In the genomic region with DNA sequence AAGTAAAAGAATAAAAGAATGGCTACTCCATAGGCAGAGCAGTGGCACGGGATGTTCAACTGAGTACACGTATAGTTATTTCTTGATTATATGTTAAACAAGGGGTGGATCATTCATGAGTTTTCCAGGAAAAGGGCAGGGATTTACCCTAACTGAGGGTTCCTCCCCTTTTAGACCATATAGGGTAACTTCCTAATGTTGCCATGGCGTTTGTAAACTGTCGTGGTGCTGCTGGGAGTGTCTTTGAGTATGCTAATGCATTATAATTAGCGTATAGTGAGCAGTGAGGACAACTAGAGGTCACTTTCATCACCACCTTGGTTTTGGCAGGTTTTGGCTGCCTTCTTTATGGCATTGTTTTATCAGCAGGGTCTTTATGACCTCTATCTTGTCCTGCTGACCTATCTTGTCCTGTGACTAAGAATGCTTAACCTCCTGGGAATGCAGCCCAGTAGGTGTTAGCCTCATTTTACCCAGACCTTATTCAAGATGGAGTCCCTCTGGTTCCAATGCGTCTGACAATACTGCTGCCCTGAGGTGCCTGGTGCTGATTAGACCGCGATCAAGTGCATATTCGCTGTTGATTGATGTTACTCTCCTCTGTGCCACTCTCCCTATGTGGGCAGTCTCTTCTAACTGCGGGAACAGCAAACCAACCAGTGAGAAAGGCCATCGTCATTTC, we compare ENCODE assay signal across 17 cellular contexts.
DNase-seq lines count a peak whose midpoint lies in the region; ATAC-seq, FAIRE-seq and TF ChIP-seq lines count a peak whose summit lies in the region.
"Had no signal": no experiment of that assay in that cellular context is flagged by ENCODE, and none has a peak within 500 bp of the region (broad histone marks: within the 10 kb centered on the region; RNA-seq: fewer than 3 reads in every experiment).

No MANE protein-coding gene starts in this region.

- FAIRE-seq in H54 (lab: Jason Lieb, UNC) = no peak
- FAIRE-seq: A204.1, GM19239 had no signal

- CTCF ChIA-PET in T-cell (lab: Charles Lee) (no interaction called here), Calu3 (lab: Charles Lee) (no interaction called here)

- no peaks in the 10 kb centered on the region for H3K27me3 Mint-ChIP-seq in activated naive CD8-positive, alpha-beta T cell
- no peaks in the 10 kb centered on the region for H3K27me3 Mint-ChIP-seq in activated naive CD8-positive, alpha-beta T cell treated with anti-CD3 and anti-CD28 coated beads, Interleukin-2, amount 50 U/mL, for 24 hours
- H3K27me3 Mint-ChIP-seq in T-cell = no peaks in the 10 kb centered on the region
- H3K27me3 Mint-ChIP-seq in Calu3 (ENCODE audit: unreplicated experiment) = no peaks in the 10 kb centered on the region

- intact Hi-C loops in Calu3 (cut with micrococcal nuclease; ENCODE audit: unreplicated experiment) = no loop called here

- no TSS peak for BruUV-seq in Calu3 (replicated peaks; lab: Mats Ljungman, UMichigan)

- H3K4me3 Mint-ChIP-seq in activated naive CD8-positive, alpha-beta T cell = no peak overlapping the region
- no peak overlapping the region for H3K4me3 Mint-ChIP-seq in activated naive CD8-positive, alpha-beta T cell treated with anti-CD3 and anti-CD28 coated beads, Interleukin-2, amount 50 U/mL, for 24 hours
- H3K4me3 Mint-ChIP-seq in T-cell = peak overlapping the region in 1 of 3 donors; percentile 63
- H3K4me3 Mint-ChIP-seq in Calu3 (ENCODE audit: low read depth, unreplicated experiment) = no peak overlapping the region

- no peaks in the 10 kb centered on the region for H3K9me3 Mint-ChIP-seq in activated naive CD8-positive, alpha-beta T cell (ENCODE audit: low read depth)
- H3K9me3 Mint-ChIP-seq in activated naive CD8-positive, alpha-beta T cell treated with anti-CD3 and anti-CD28 coated beads, Interleukin-2, amount 50 U/mL, for 24 hours = peaks cover 4% of the 10 kb centered on the region
- H3K9me3 Mint-ChIP-seq in T-cell = no peaks in the 10 kb centered on the region
- H3K9me3 Mint-ChIP-seq in Calu3 (ENCODE audit: low read depth, unreplicated experiment) = no peaks in the 10 kb centered on the region

- TF ChIP-seq CTCF in Calu3 (IDR thresholded peaks at IDR 0.05; ENCODE audit: unreplicated experiment) = no peak

- DNase-seq in activated naive CD8-positive, alpha-beta T cell treated with anti-CD3 and anti-CD28 coated beads, Interleukin-2, amount 50 U/mL, for 24 hours = no peak
- DNase-seq in T-cell (no peak), islet precursor cell (peak; percentile 17), Calu3 (no peak), H54 (ENCODE audit: insufficient read length, low spot score) (no peak)
- DNase-seq in activated CD8-positive, alpha-beta memory T cell treated with anti-CD3 and anti-CD28 coated beads, Interleukin-2, amount 50 U/mL, for 4 hours = no peak
- DNase-seq: DMS 273 treated with DMSO at 0.1 percent for 48 hours, EL, NCI-H1436, NCI-H510A treated with DMSO at 0.1 percent for 48 hours, SHP77 had no signal

- H3K27ac Mint-ChIP-seq in activated naive CD8-positive, alpha-beta T cell = peak overlapping the region; percentile 89
- H3K27ac Mint-ChIP-seq in activated naive CD8-positive, alpha-beta T cell treated with anti-CD3 and anti-CD28 coated beads, Interleukin-2, amount 50 U/mL, for 24 hours = no peak overlapping the region
- H3K27ac Mint-ChIP-seq in T-cell (peak overlapping the region; percentile 61 to 75), Calu3 (ENCODE audit: unreplicated experiment) (no peak overlapping the region)

- peaks cover 5% of the 10 kb centered on the region for H3K36me3 Mint-ChIP-seq in activated naive CD8-positive, alpha-beta T cell
- H3K36me3 Mint-ChIP-seq in activated naive CD8-positive, alpha-beta T cell treated with anti-CD3 and anti-CD28 coated beads, Interleukin-2, amount 50 U/mL, for 24 hours (ENCODE audit: low read depth) = peaks cover 2% of the 10 kb centered on the region
- no peaks in the 10 kb centered on the region for H3K36me3 Mint-ChIP-seq in T-cell
- no peaks in the 10 kb centered on the region for H3K36me3 Mint-ChIP-seq in Calu3 (ENCODE audit: insufficient read depth, unreplicated experiment)

- POLR2A ChIA-PET in T-cell (lab: Charles Lee) = no interaction called here

- ATAC-seq in activated naive CD8-positive, alpha-beta T cell treated with anti-CD3 and anti-CD28 coated beads, Interleukin-2, amount 50 U/mL, for 24 hours = no peak
- ATAC-seq in T-cell (replicated peaks in 1 of 4) (no peak), GM18505 (IDR thresholded peaks at IDR 0.05; ENCODE audit: unreplicated experiment) (no peak)
- ATAC-seq: HCT116, SK-N-SH treated with all-trans-retinoic acid at 6 μM for 48 hours had no signal

- TF ChIP-seq POLR2A in GM18505 (IDR thresholded peaks at IDR 0.05; ENCODE audit: borderline replicate concordance, extremely low read depth, insufficient read depth, insufficient read length) (no peak), H54 (IDR thresholded peaks at IDR 0.05; ENCODE audit: low read depth, low read length) (no peak)

- H3K4me1 Mint-ChIP-seq in activated naive CD8-positive, alpha-beta T cell (ENCODE audit: low read depth) = peaks cover 32% of the 10 kb centered on the region
- peaks cover 29% of the 10 kb centered on the region for H3K4me1 Mint-ChIP-seq in activated naive CD8-positive, alpha-beta T cell treated with anti-CD3 and anti-CD28 coated beads, Interleukin-2, amount 50 U/mL, for 24 hours
- H3K4me1 Mint-ChIP-seq in T-cell = peaks cover 34 to 42% (median 37%) of the 10 kb centered on the region in 3 donors
- no peaks in the 10 kb centered on the region for H3K4me1 Mint-ChIP-seq in Calu3 (ENCODE audit: low read depth, unreplicated experiment)

Comparison
In these comparisons a context has a peak if more than half of its experiments do, and no peak if none do; other contexts are left out.
1. H3K27ac Mint-ChIP-seq: peak in activated naive CD8-positive, alpha-beta T cell (single experiment) and T-cell (2 of 2); none in activated naive CD8-positive, alpha-beta T cell treated with anti-CD3 and anti-CD28 coated beads, Interleukin-2, amount 50 U/mL, for 24 hours (single experiment) and Calu3 (single experiment).